Comparison of ENCODE assay signal across 31 cellular contexts in the genomic region with DNA sequence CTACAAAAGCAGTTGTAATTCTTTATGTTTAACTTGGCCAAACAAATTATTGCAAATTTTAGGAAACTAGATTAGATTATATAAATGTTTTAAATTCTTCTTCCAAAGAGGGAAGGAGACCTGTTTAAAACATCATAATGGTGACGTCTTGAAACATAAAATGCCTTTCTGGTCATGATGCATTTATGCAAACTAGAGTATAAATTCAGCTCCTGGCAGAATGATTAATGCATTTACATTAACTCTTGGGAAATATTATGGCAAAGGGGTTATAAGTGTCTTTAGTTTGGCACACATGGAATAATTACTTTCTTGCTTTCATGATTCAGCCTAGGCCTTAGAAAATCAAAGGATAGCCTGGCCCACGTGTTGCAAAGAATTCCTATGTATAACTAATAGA.
"Had no signal": no experiment of that assay in that cellular context is flagged by ENCODE, and none has a peak within 500 bp of the region (broad histone marks: within the 10 kb centered on the region; RNA-seq: fewer than 3 reads in every experiment).

No MANE protein-coding gene starts in this region.

- FAIRE-seq: bronchial epithelial cell, colon, endothelial cell of umbilical vein had no signal

- DNase-seq: activated CD4-positive, alpha-beta memory T cell treated with anti-CD3 and anti-CD28 coated beads, Interleukin-2, amount 10 ng/mL, durations not matched to agents 7 days and 5 days; activated CD4-positive, alpha-beta T cell treated with anti-CD3 and anti-CD28 coated beads for 36 hours; activated CD4-positive, alpha-beta T cell treated with anti-CD3 and anti-CD28 coated beads, Interleukin-2, amount 10 ng/mL, durations not matched to agents 7 days and 5 days; activated CD4-positive, alpha-beta T cell treated with anti-CD3 and anti-CD28 coated beads, Interleukin-2, amount 50 U/mL, for 4 hours; activated CD4-positive, CD25-positive, alpha-beta regulatory T cell; activated CD4-positive, CD25-positive, alpha-beta regulatory T cell treated with anti-CD3 and anti-CD28 coated beads, Interleukin-2, amount 50 U/mL, for 72 hours; activated CD8-positive, alpha-beta memory T cell treated with anti-CD3 and anti-CD28 coated beads, Interleukin-2, amount 50 U/mL, for 48 hours; activated gamma-delta T cell; activated naive CD4-positive, alpha-beta T cell; activated naive CD4-positive, alpha-beta T cell treated with anti-CD3 and anti-CD28 coated beads, Interleukin-2, amount 10 ng/mL, durations not matched to agents 7 days and 5 days; activated naive CD8-positive, alpha-beta T cell treated with anti-CD3 and anti-CD28 coated beads, Interleukin-2, amount 10 ng/mL, durations not matched to agents 7 days and 5 days; activated T-cell treated with anti-CD3 and anti-CD28 coated beads for 4 hours; activated T-cell treated with anti-CD3 and anti-CD28 coated beads, Interleukin-2, amount 50 U/mL, for 24 hours; activated T-cell treated with anti-CD3 and anti-CD28 coated beads, Interleukin-2, amount 50 U/mL, for 72 hours; brain microvascular endothelial cell; cortex of kidney; dermis blood vessel endothelial cell; effector CD4-positive, alpha-beta T cell; effector memory CD8-positive, alpha-beta T cell; esophagus squamous epithelium; foreskin melanocyte; heart right ventricle; T-helper 2 cell had no signal

- H3K4me3 Mint-ChIP-seq: activated CD4-positive, alpha-beta memory T cell treated with anti-CD3 and anti-CD28 coated beads, Interleukin-2, amount 10 ng/mL, durations not matched to agents 7 days and 5 days; activated CD4-positive, alpha-beta T cell treated with anti-CD3 and anti-CD28 coated beads for 36 hours; activated CD4-positive, alpha-beta T cell treated with anti-CD3 and anti-CD28 coated beads, Interleukin-2, amount 10 ng/mL, durations not matched to agents 7 days and 5 days; activated naive CD4-positive, alpha-beta T cell treated with anti-CD3 and anti-CD28 coated beads, Interleukin-2, amount 10 ng/mL, durations not matched to agents 7 days and 5 days; activated naive CD8-positive, alpha-beta T cell treated with anti-CD3 and anti-CD28 coated beads, Interleukin-2, amount 10 ng/mL, durations not matched to agents 7 days and 5 days; activated T-cell treated with anti-CD3 and anti-CD28 coated beads, Interleukin-2, amount 50 U/mL, for 24 hours; activated T-cell treated with anti-CD3 and anti-CD28 coated beads, Interleukin-2, amount 50 U/mL, for 72 hours; central memory CD8-positive, alpha-beta T cell; effector memory CD8-positive, alpha-beta T cell had no signal

- H3K9me3 ChIP-seq: ascending aorta, esophagus squamous epithelium, gastroesophageal sphincter had no signal

- H3K36me3 Mint-ChIP-seq: activated naive CD4-positive, alpha-beta T cell treated with anti-CD3 and anti-CD28 coated beads, Interleukin-2, amount 10 ng/mL, durations not matched to agents 7 days and 5 days; activated naive CD4-positive, alpha-beta T cell treated with anti-CD3 and anti-CD28 coated beads, Interleukin-2, amount 50 U/mL, for 72 hours; activated naive CD8-positive, alpha-beta T cell treated with anti-CD3 and anti-CD28 coated beads, Interleukin-2, amount 10 ng/mL, durations not matched to agents 7 days and 5 days had no signal

- H3K27ac ChIP-seq: ascending aorta, brain microvascular endothelial cell, epithelial cell of prostate, esophagus squamous epithelium, gastroesophageal sphincter, heart right ventricle had no signal

- H3K27ac Mint-ChIP-seq: activated CD4-positive, alpha-beta memory T cell treated with anti-CD3 and anti-CD28 coated beads, Interleukin-2, amount 10 ng/mL, durations not matched to agents 7 days and 5 days; activated CD4-positive, alpha-beta T cell treated with anti-CD3 and anti-CD28 coated beads for 36 hours; activated CD4-positive, alpha-beta T cell treated with anti-CD3 and anti-CD28 coated beads, Interleukin-2, amount 10 ng/mL, durations not matched to agents 7 days and 5 days; activated naive CD4-positive, alpha-beta T cell treated with anti-CD3 and anti-CD28 coated beads, Interleukin-2, amount 10 ng/mL, durations not matched to agents 7 days and 5 days; activated naive CD4-positive, alpha-beta T cell treated with anti-CD3 and anti-CD28 coated beads, Interleukin-2, amount 50 U/mL, for 72 hours; activated naive CD8-positive, alpha-beta T cell treated with anti-CD3 and anti-CD28 coated beads, Interleukin-2, amount 10 ng/mL, durations not matched to agents 7 days and 5 days; activated T-cell treated with anti-CD3 and anti-CD28 coated beads, Interleukin-2, amount 50 U/mL, for 24 hours; activated T-cell treated with anti-CD3 and anti-CD28 coated beads, Interleukin-2, amount 50 U/mL, for 72 hours; effector memory CD8-positive, alpha-beta T cell had no signal

- ATAC-seq: activated CD4-positive, alpha-beta T cell treated with anti-CD3 and anti-CD28 coated beads for 36 hours; activated naive CD4-positive, alpha-beta T cell treated with anti-CD3 and anti-CD28 coated beads, Interleukin-2, amount 50 U/mL, for 72 hours; activated T-cell treated with anti-CD3 and anti-CD28 coated beads, Interleukin-2, amount 50 U/mL, for 72 hours; effector memory CD8-positive, alpha-beta T cell; gastroesophageal sphincter; heart right ventricle had no signal

- H3K9me3 Mint-ChIP-seq: activated CD4-positive, alpha-beta T cell treated with anti-CD3 and anti-CD28 coated beads, Interleukin-2, amount 10 ng/mL, durations not matched to agents 7 days and 5 days had no signal

- H3K4me1 Mint-ChIP-seq: activated CD4-positive, alpha-beta memory T cell treated with anti-CD3 and anti-CD28 coated beads, Interleukin-2, amount 10 ng/mL, durations not matched to agents 7 days and 5 days; activated CD4-positive, alpha-beta T cell treated with anti-CD3 and anti-CD28 coated beads for 36 hours; activated CD4-positive, alpha-beta T cell treated with anti-CD3 and anti-CD28 coated beads, Interleukin-2, amount 10 ng/mL, durations not matched to agents 7 days and 5 days; activated naive CD4-positive, alpha-beta T cell treated with anti-CD3 and anti-CD28 coated beads, Interleukin-2, amount 10 ng/mL, durations not matched to agents 7 days and 5 days; activated naive CD8-positive, alpha-beta T cell treated with anti-CD3 and anti-CD28 coated beads, Interleukin-2, amount 10 ng/mL, durations not matched to agents 7 days and 5 days; central memory CD8-positive, alpha-beta T cell had no signal

- H3K36me3 ChIP-seq: ascending aorta, brain microvascular endothelial cell, esophagus squamous epithelium, gastroesophageal sphincter, heart right ventricle had no signal

- H3K27me3 ChIP-seq: ascending aorta, brain microvascular endothelial cell, esophagus squamous epithelium, gastroesophageal sphincter, heart right ventricle had no signal

- H3K4me1 ChIP-seq: ascending aorta, esophagus squamous epithelium, gastroesophageal sphincter, heart right ventricle had no signal

- H3K27me3 Mint-ChIP-seq: activated CD4-positive, alpha-beta memory T cell treated with anti-CD3 and anti-CD28 coated beads, Interleukin-2, amount 10 ng/mL, durations not matched to agents 7 days and 5 days; activated CD4-positive, alpha-beta T cell treated with anti-CD3 and anti-CD28 coated beads for 36 hours; activated CD4-positive, alpha-beta T cell treated with anti-CD3 and anti-CD28 coated beads, Interleukin-2, amount 10 ng/mL, durations not matched to agents 7 days and 5 days; activated naive CD4-positive, alpha-beta T cell treated with anti-CD3 and anti-CD28 coated beads, Interleukin-2, amount 10 ng/mL, durations not matched to agents 7 days and 5 days; activated naive CD8-positive, alpha-beta T cell treated with anti-CD3 and anti-CD28 coated beads, Interleukin-2, amount 10 ng/mL, durations not matched to agents 7 days and 5 days; activated T-cell treated with anti-CD3 and anti-CD28 coated beads, Interleukin-2, amount 50 U/mL, for 24 hours; central memory CD8-positive, alpha-beta T cell; effector memory CD8-positive, alpha-beta T cell had no signal

- H3K4me3 ChIP-seq: ascending aorta, esophagus squamous epithelium, gastroesophageal sphincter, heart right ventricle had no signal
